In the genomic region with DNA sequence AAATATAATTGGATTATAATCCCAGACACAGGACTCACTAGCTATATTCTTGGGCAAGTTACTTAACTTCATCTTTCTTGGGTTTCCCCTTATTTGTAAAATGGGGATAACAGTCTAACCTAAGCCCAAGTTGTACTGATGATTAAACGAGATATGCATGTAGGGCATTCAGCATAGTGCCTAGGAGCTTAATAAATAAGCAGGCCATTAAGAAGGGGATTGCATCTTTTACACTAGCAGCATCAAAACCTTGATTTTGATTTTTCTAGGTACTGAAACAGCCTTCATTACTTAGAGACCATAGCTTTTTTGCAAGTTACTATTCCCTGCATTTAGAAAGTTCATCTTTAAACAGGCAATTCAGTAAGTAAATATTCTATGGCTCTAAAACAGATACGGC, we compare ENCODE assay signal across 10 cellular contexts. TPM values are rescaled to one million over a fixed set of nuclear protein-coding genes. Genes with fewer than 3 reads are reported as not detected.
DNase-seq lines count a peak whose midpoint lies in the region; ATAC-seq, FAIRE-seq and TF ChIP-seq lines count a peak whose summit lies in the region.
"Had no signal": no experiment of that assay in that cellular context is flagged by ENCODE, and none has a peak within 500 bp of the region (broad histone marks: within the 10 kb centered on the region; RNA-seq: fewer than 3 reads in every experiment).

No MANE protein-coding gene starts in this region.

- no peak for TF ChIP-seq EP300 in SK-N-SH (IDR thresholded peaks at IDR 0.05; ENCODE audit: borderline replicate concordance in 1 of 2, low read depth in 1 of 2, low read length in 1 of 2)

- DNase-seq in SK-N-SH (peak; percentile 40), OCI-M1 (lab: John Stamatoyannopoulos, UW) (no peak)
- no peak for DNase-seq in activated naive CD8-positive, alpha-beta T cell treated with anti-CD3 and anti-CD28 coated beads, Interleukin-2, amount 50 U/mL, for 24 hours
- no peak for DNase-seq in stimulated activated CD4-positive, alpha-beta T cell treated with anti-CD3 and anti-CD28 coated beads, Interleukin-4, amount 100 ng/mL, for 4 hours

- H3K4me3 ChIP-seq in SK-N-SH (ENCODE audit: low read depth in 2 of 2, low read length in 1 of 2) (peak overlapping the region; percentile 72 to 89), subcutaneous abdominal adipose tissue (ENCODE audit: low read depth in 1 of 5, low read length in 5 of 5) (peak overlapping the region; percentile 69 to 92 (median 79))

- H3K4me2 ChIP-seq in SK-N-SH: peak overlapping the region; percentile 88

- H3K4me3 Mint-ChIP-seq in activated naive CD8-positive, alpha-beta T cell treated with anti-CD3 and anti-CD28 coated beads, Interleukin-2, amount 50 U/mL, for 24 hours: peak overlapping the region; percentile 87

- H3K9ac ChIP-seq in SK-N-SH (peak overlapping the region; percentile 87; the same call in 1 of the 2 replicates), subcutaneous abdominal adipose tissue (ENCODE audit: low read length in 5 of 5) (peak overlapping the region; percentile 32 to 98 (median 91))

- H3K9me3 Mint-ChIP-seq in activated naive CD8-positive, alpha-beta T cell treated with anti-CD3 and anti-CD28 coated beads, Interleukin-2, amount 50 U/mL, for 24 hours: no peaks in the 10 kb centered on the region
- H3K9me3 Mint-ChIP-seq: activated naive CD4-positive, alpha-beta T cell treated with anti-CD3 and anti-CD28 coated beads, Interleukin-2, amount 50 U/mL, for 72 hours had no signal

- no peaks in the 10 kb centered on the region for H3K27me3 ChIP-seq in SK-N-SH (ENCODE audit: insufficient read depth)
- H3K27me3 ChIP-seq in subcutaneous abdominal adipose tissue (ENCODE audit: control insufficient read depth in 5 of 5, insufficient read depth in 4 of 5, low read length in 5 of 5): no peaks in the 10 kb centered on the region

- H3K36me3 Mint-ChIP-seq in activated naive CD8-positive, alpha-beta T cell treated with anti-CD3 and anti-CD28 coated beads, Interleukin-2, amount 50 U/mL, for 24 hours (ENCODE audit: low read depth): no peaks in the 10 kb centered on the region

- ATAC-seq in SK-N-SH treated with all-trans-retinoic acid at 6 μM for 48 hours (no peak), HG03469 (IDR thresholded peaks at IDR 0.05; ENCODE audit: unreplicated experiment) (no peak)
- no peak for ATAC-seq in activated naive CD8-positive, alpha-beta T cell treated with anti-CD3 and anti-CD28 coated beads, Interleukin-2, amount 50 U/mL, for 24 hours
- ATAC-seq: activated naive CD4-positive, alpha-beta T cell treated with anti-CD3 and anti-CD28 coated beads, Interleukin-2, amount 50 U/mL, for 72 hours; HCT116 had no signal

- peaks cover 14% of the 10 kb centered on the region for H3F3A ChIP-seq in SK-N-SH (replicated peaks; ENCODE audit: insufficient read depth)

- H3K27ac Mint-ChIP-seq in activated naive CD8-positive, alpha-beta T cell treated with anti-CD3 and anti-CD28 coated beads, Interleukin-2, amount 50 U/mL, for 24 hours: no peak overlapping the region

- H4K20me1 ChIP-seq in SK-N-SH (ENCODE audit: insufficient read depth): peaks cover 5% of the 10 kb centered on the region

- H3K9me3 ChIP-seq in SK-N-SH (no peaks in the 10 kb centered on the region), subcutaneous abdominal adipose tissue (ENCODE audit: control insufficient read depth in 5 of 5, low read length in 5 of 5) (no peaks in the 10 kb centered on the region)

- H3K27me3 Mint-ChIP-seq in activated naive CD8-positive, alpha-beta T cell treated with anti-CD3 and anti-CD28 coated beads, Interleukin-2, amount 50 U/mL, for 24 hours: peaks cover 3% of the 10 kb centered on the region

- no peak for TF ChIP-seq CTCF in SK-N-SH (IDR thresholded peaks at IDR 0.05)

- H2AFZ ChIP-seq in SK-N-SH (ENCODE audit: low read depth): 0 out of 2 replicates have a peak overlapping the region, but pooled peaks have one; percentile 79

- H3K79me2 ChIP-seq in SK-N-SH (ENCODE audit: insufficient read depth): peaks cover 22% of the 10 kb centered on the region

- peak overlapping the region; percentile 89 to 95; a peak in 3 of 4 replicates for H3K27ac ChIP-seq in SK-N-SH (ENCODE audit: low read depth in 2 of 2, low read length in 1 of 2)
- peak overlapping the region; percentile 98 for H3K27ac ChIP-seq in subcutaneous abdominal adipose tissue (ENCODE audit: low read depth, low read length)

- POLR2A ChIA-PET in SK-N-SH (lab: Yijun Ruan, JAX): no interaction called here

- peaks cover 0 to 2% of the 10 kb centered on the region in 2 experiments; a peak in 1 of 4 replicates for H3K4me1 ChIP-seq in SK-N-SH (ENCODE audit: control insufficient read depth in 1 of 2, insufficient read depth in 2 of 2, low read depth in 1 of 2, low read length in 1 of 2)
- peaks cover 0 to 12% (median 12%) of the 10 kb centered on the region in 5 donors for H3K4me1 ChIP-seq in subcutaneous abdominal adipose tissue (ENCODE audit: control insufficient read depth in 5 of 5, insufficient read depth in 5 of 5, low read length in 5 of 5)

- peaks cover 22% of the 10 kb centered on the region for H3K4me1 Mint-ChIP-seq in activated naive CD8-positive, alpha-beta T cell treated with anti-CD3 and anti-CD28 coated beads, Interleukin-2, amount 50 U/mL, for 24 hours

- CTCF ChIA-PET in SK-N-SH (lab: Yijun Ruan, JAX): no interaction called here

- no peaks in the 10 kb centered on the region for H3K9me2 ChIP-seq in SK-N-SH

- 13% methylated on average over 2 of the region's 2 CpGs for WGBS in SK-N-SH (ENCODE audit: low lambda C conversion rate)

- no peak for TF ChIP-seq RAD21 in SK-N-SH (IDR thresholded peaks at IDR 0.05; ENCODE audit: low read length)

- FAIRE-seq in islet of Langerhans (lab: Jason Lieb, UNC): peak; percentile 56

- no peaks in the 10 kb centered on the region for H3K36me3 ChIP-seq in SK-N-SH (replicated peaks in 1 of 2; ENCODE audit: control insufficient read depth in 1 of 2, insufficient read depth in 2 of 2, low read length in 1 of 2)
- no peaks in the 10 kb centered on the region for H3K36me3 ChIP-seq in subcutaneous abdominal adipose tissue (ENCODE audit: control insufficient read depth in 5 of 5, insufficient read depth in 5 of 5, low read length in 5 of 5)

TF ChIP-seq in SK-N-SH, 30 proteins besides CTCF, POLR2A, EP300 and RAD21 (continues in another document):
- TF ChIP-seq GABPA (IDR thresholded peaks at IDR 0.05; ENCODE audit: low read depth) (no peak), TAF1 (IDR thresholded peaks at IDR 0.05; ENCODE audit: borderline replicate concordance, low read depth, low read length) (no peak), GATA2 (CRISPR knock-in tag; IDR thresholded peaks at IDR 0.05) (no peak), RFX5 (IDR thresholded peaks at IDR 0.05; ENCODE audit: low read length) (no peak)
- TF ChIP-seq, protein P1, sequence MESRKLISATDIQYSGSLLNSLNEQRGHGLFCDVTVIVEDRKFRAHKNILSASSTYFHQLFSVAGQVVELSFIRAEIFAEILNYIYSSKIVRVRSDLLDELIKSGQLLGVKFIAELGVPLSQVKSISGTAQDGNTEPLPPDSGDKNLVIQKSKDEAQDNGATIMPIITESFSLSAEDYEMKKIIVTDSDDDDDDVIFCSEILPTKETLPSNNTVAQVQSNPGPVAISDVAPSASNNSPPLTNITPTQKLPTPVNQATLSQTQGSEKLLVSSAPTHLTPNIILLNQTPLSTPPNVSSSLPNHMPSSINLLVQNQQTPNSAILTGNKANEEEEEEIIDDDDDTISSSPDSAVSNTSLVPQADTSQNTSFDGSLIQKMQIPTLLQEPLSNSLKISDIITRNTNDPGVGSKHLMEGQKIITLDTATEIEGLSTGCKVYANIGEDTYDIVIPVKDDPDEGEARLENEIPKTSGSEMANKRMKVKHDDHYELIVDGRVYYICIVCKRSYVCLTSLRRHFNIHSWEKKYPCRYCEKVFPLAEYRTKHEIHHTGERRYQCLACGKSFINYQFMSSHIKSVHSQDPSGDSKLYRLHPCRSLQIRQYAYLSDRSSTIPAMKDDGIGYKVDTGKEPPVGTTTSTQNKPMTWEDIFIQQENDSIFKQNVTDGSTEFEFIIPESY (IDR thresholded peaks at IDR 0.05; ENCODE audit: borderline replicate concordance, low read depth): no peak

TF ChIP-seq in SK-N-SH treated with all-trans-retinoic acid at 6 μM for 48 hours, 23 proteins besides CTCF, POLR2A, EP300 and RAD21 (continues in another document):
- TF ChIP-seq CSDC2 (CRISPR knock-in tag; IDR thresholded peaks at IDR 0.05): no peak
- TF ChIP-seq PPARA (CRISPR knock-in tag; IDR thresholded peaks at IDR 0.05; ENCODE audit: borderline replicate concordance): no peak
- no peak for TF ChIP-seq RARB (CRISPR knock-in tag; IDR thresholded peaks at IDR 0.05)
- TF ChIP-seq, protein P2, sequence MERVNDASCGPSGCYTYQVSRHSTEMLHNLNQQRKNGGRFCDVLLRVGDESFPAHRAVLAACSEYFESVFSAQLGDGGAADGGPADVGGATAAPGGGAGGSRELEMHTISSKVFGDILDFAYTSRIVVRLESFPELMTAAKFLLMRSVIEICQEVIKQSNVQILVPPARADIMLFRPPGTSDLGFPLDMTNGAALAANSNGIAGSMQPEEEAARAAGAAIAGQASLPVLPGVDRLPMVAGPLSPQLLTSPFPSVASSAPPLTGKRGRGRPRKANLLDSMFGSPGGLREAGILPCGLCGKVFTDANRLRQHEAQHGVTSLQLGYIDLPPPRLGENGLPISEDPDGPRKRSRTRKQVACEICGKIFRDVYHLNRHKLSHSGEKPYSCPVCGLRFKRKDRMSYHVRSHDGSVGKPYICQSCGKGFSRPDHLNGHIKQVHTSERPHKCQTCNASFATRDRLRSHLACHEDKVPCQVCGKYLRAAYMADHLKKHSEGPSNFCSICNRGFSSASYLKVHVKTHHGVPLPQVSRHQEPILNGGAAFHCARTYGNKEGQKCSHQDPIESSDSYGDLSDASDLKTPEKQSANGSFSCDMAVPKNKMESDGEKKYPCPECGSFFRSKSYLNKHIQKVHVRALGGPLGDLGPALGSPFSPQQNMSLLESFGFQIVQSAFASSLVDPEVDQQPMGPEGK (CRISPR knock-in tag; IDR thresholded peaks at IDR 0.05; ENCODE audit: borderline replicate concordance): no peak
- no peak for TF ChIP-seq ZFP30 (CRISPR knock-in tag; IDR thresholded peaks at IDR 0.05)
- no peak for TF ChIP-seq ESRRG (CRISPR knock-in tag; IDR thresholded peaks at IDR 0.05)
- TF ChIP-seq TCF4 (CRISPR knock-in tag; IDR thresholded peaks at IDR 0.05; ENCODE audit: borderline replicate concordance): no peak
- no peak for TF ChIP-seq ZNF8 (CRISPR knock-in tag; IDR thresholded peaks at IDR 0.05)

RNA-seq across cellular contexts. Expression of a gene that starts 2.2 kb away (rescaled TPM):
- 51.1 and 67.2 TPM in 2 replicates for polyA plus RNA-seq in SK-N-SH (2012; rRNA removed)
- 51.1 and 60.4 TPM in 2 replicates for polyA plus RNA-seq in SK-N-SH (2012; cell fraction: cytosol; rRNA removed)
- 38.2 and 48.8 TPM in 2 replicates for polyA plus RNA-seq in SK-N-SH (2012; cell fraction: nucleus; rRNA removed)
